ENCODE assay signal across 13 cellular contexts in the genomic region with DNA sequence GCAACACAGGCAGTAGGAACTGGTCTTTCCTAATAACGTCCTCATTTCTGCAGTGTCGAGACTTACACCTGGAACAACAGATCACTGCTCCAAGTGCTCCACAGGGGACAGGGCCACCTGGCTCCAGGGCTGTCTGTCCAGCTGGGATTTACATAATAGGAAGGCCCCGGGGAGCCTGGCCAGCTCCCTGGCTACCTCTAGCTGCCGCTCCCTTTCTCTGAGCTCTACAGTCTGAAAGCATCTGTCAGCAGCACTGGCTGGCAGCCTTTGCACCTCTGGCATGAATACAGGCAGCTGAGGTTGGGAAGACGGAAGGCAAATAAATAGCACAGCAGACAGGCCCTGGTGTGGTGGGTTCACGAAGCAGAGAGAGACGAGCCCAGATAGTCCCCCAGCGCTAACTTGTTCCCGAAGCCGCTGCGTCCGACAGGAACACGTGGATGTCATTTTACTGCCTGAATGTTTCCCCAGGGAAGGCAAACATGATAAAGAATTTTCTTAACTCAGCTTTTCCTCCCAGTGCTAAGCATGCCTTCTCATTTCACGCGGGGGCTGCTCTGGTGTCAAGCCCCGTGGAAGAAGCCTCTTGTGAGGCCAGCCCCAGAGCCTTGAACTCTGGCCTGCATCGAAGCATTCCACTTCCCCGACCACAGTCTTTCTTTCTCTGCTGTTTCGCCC.
A peak's percentile ranks its signal among the peaks of the same experiment; 100 is the strongest.
DNase-seq lines count a peak whose midpoint lies in the region; ATAC-seq and TF ChIP-seq lines count a peak whose summit lies in the region.
"Had no signal": no experiment of that assay in that cellular context is flagged by ENCODE, and none has a peak within 500 bp of the region (broad histone marks: within the 10 kb centered on the region; RNA-seq: fewer than 3 reads in every experiment).

No MANE protein-coding gene starts in this region.

- H3K27me3 Mint-ChIP-seq in HFFc6 (ENCODE audit: insufficient read depth): no peaks in the 10 kb centered on the region
- peaks cover 10% of the 10 kb centered on the region for H3K27me3 Mint-ChIP-seq in activated CD4-positive, alpha-beta memory T cell treated with anti-CD3 and anti-CD28 coated beads, Interleukin-2, amount 10 ng/mL, durations not matched to agents 7 days and 5 days

- H3K4me3 Mint-ChIP-seq in HFFc6: no peak overlapping the region
- no peak overlapping the region for H3K4me3 Mint-ChIP-seq in activated CD4-positive, alpha-beta memory T cell treated with anti-CD3 and anti-CD28 coated beads, Interleukin-2, amount 10 ng/mL, durations not matched to agents 7 days and 5 days

- H3K36me3 ChIP-seq in esophagus (ENCODE audit: control insufficient read depth in 2 of 2, insufficient read depth in 2 of 2, low read length in 1 of 2): no peaks in the 10 kb centered on the region
- no peaks in the 10 kb centered on the region for H3K36me3 ChIP-seq in suprapubic skin

- H3K4me3 ChIP-seq in esophagus (ENCODE audit: low read depth in 1 of 2, low read length in 2 of 2) (no peak overlapping the region), suprapubic skin (peak overlapping the region; percentile 7)
- H3K4me3 ChIP-seq: SK-N-MC, skin epidermis had no signal

- H3K4me1 ChIP-seq in esophagus (ENCODE audit: control insufficient read depth in 2 of 2, insufficient read depth in 2 of 2, low read length in 1 of 2): peaks cover 3% of the 10 kb centered on the region in 2 donors
- H3K4me1 ChIP-seq in suprapubic skin: peaks cover 35% of the 10 kb centered on the region

- H3K27ac Mint-ChIP-seq in HFFc6: no peak overlapping the region
- H3K27ac Mint-ChIP-seq in activated CD4-positive, alpha-beta memory T cell treated with anti-CD3 and anti-CD28 coated beads, Interleukin-2, amount 10 ng/mL, durations not matched to agents 7 days and 5 days: no peak overlapping the region

- H3K9me3 Mint-ChIP-seq in HFFc6: peaks cover 35% of the 10 kb centered on the region
- H3K9me3 Mint-ChIP-seq in activated CD4-positive, alpha-beta memory T cell treated with anti-CD3 and anti-CD28 coated beads, Interleukin-2, amount 10 ng/mL, durations not matched to agents 7 days and 5 days: no peaks in the 10 kb centered on the region

- H3K27me3 ChIP-seq in esophagus (ENCODE audit: control insufficient read depth in 1 of 2, insufficient read depth in 2 of 2, low read length in 2 of 2) (no peaks in the 10 kb centered on the region), suprapubic skin (no peaks in the 10 kb centered on the region)

- no peak for TF ChIP-seq EP300 in suprapubic skin (IDR thresholded peaks at IDR 0.05)

- TF ChIP-seq POLR2A in suprapubic skin (IDR thresholded peaks at IDR 0.05): no peak

- 25 to 28% methylated on average over 19 of the region's 19 CpGs for WGBS in esophagus, 2 donors
- 24% methylated on average over 15 of the region's 19 CpGs for WGBS in suprapubic skin

- peak overlapping the region; percentile 8 to 70 for H3K27ac ChIP-seq in esophagus (ENCODE audit: low read depth in 2 of 2, low read length in 1 of 2)
- peak overlapping the region; percentile 24 for H3K27ac ChIP-seq in suprapubic skin
- H3K27ac ChIP-seq: SK-N-MC had no signal

- TF ChIP-seq CTCF in suprapubic skin (IDR thresholded peaks at IDR 0.05): no peak
- no peak for TF ChIP-seq CTCF in HFFc6 (IDR thresholded peaks at IDR 0.05)

- ATAC-seq in HG03025 (IDR thresholded peaks at IDR 0.05; ENCODE audit: low FRiP score, unreplicated experiment): no peak

- no peaks in the 10 kb centered on the region for H3K4me1 Mint-ChIP-seq in HFFc6 (ENCODE audit: low read depth)
- H3K4me1 Mint-ChIP-seq in activated CD4-positive, alpha-beta memory T cell treated with anti-CD3 and anti-CD28 coated beads, Interleukin-2, amount 10 ng/mL, durations not matched to agents 7 days and 5 days: no peaks in the 10 kb centered on the region

- H3K36me3 Mint-ChIP-seq in HFFc6 (ENCODE audit: low read depth): no peaks in the 10 kb centered on the region
- H3K36me3 Mint-ChIP-seq in activated CD4-positive, alpha-beta memory T cell treated with anti-CD3 and anti-CD28 coated beads, Interleukin-2, amount 10 ng/mL, durations not matched to agents 7 days and 5 days (ENCODE audit: low read depth): no peaks in the 10 kb centered on the region

- peak; percentile 18 for DNase-seq in NCI-H1417 treated with DMSO at 0.1 percent for 48 hours (lab: John Stamatoyannopoulos, UW)
- DNase-seq in medulla oblongata (ENCODE audit: extremely low spot score): peak; percentile 58
- DNase-seq in suprapubic skin (ENCODE audit: low spot score in 2 of 2): peak in 1 of 2 donors; percentile 68
- DNase-seq in HFFc6: no peak
- no peak for DNase-seq in AG08395 (ENCODE audit: low spot score)
- no peak for DNase-seq in activated CD4-positive, alpha-beta memory T cell treated with anti-CD3 and anti-CD28 coated beads, Interleukin-2, amount 10 ng/mL, durations not matched to agents 7 days and 5 days
- DNase-seq: activated CD8-positive, alpha-beta memory T cell treated with anti-CD3 and anti-CD28 coated beads, Interleukin-2, amount 50 U/mL, for 4 hours; cortex of kidney; NCI-H1436 had no signal

- POLR2A ChIA-PET in activated CD4-positive, alpha-beta memory T cell treated with anti-CD3 and anti-CD28 coated beads, Interleukin-2, amount 10 ng/mL, durations not matched to agents 7 days and 5 days (lab: Charles Lee): no interaction called here

- CTCF ChIA-PET in activated CD4-positive, alpha-beta memory T cell treated with anti-CD3 and anti-CD28 coated beads, Interleukin-2, amount 10 ng/mL, durations not matched to agents 7 days and 5 days (lab: Charles Lee): interaction anchor here (2.5 kb wide), 1 partner anchor 36 kb away, joined by 7 read pairs; no protein-coding TSS in a partner anchor

- no peaks in the 10 kb centered on the region for H3K9me3 ChIP-seq in esophagus (ENCODE audit: control insufficient read depth in 2 of 2, insufficient read depth in 1 of 2, low read depth in 1 of 2, low read length in 1 of 2)
- H3K9me3 ChIP-seq in suprapubic skin: no peaks in the 10 kb centered on the region

Comparison
In these comparisons a context has a peak if more than half of its experiments do, and no peak if none do; other contexts are left out.
1. DNase-seq: peak in NCI-H1417 treated with DMSO at 0.1 percent for 48 hours (single experiment) and medulla oblongata (single experiment); none in HFFc6 (single experiment), AG08395 (single experiment) and activated CD4-positive, alpha-beta memory T cell treated with anti-CD3 and anti-CD28 coated beads, Interleukin-2, amount 10 ng/mL, durations not matched to agents 7 days and 5 days (single experiment).